In the genomic region with DNA sequence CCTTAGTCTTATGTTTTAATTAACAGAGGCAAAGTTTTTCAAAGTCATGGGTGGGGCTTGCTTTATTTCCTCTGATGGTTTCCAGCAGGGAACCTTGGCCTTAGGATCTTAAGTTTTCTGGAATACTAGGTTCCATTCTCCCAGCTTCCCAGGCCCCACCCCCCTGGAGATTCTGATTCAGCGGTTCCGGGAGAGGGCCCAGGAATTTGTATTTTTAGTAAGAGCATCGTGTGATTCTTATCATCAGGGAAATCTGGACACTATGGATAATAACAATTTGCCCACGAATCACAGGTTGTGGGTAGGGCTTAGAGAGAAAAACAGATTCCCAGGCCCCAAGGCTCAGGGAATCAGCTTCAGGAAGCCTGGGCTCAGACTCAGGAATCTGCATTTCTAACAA, we compare ENCODE assay signal across 32 cellular contexts.
A peak's percentile ranks its signal among the peaks of the same experiment; 100 is the strongest.
DNase-seq lines count a peak whose midpoint lies in the region; ATAC-seq, FAIRE-seq and TF ChIP-seq lines count a peak whose summit lies in the region.
"Had no signal": no experiment of that assay in that cellular context is flagged by ENCODE, and none has a peak within 500 bp of the region (broad histone marks: within the 10 kb centered on the region; RNA-seq: fewer than 3 reads in every experiment).

No MANE protein-coding gene starts in this region.

- no peak overlapping the region for H3K27ac ChIP-seq in HEK293 (ENCODE audit: extremely low read depth, low read depth, low read length)
- peak overlapping the region in 2 of 4 donors; percentile 28 to 40 for H3K27ac ChIP-seq in gastroesophageal sphincter
- H3K27ac ChIP-seq in rectal smooth muscle tissue (ENCODE audit: low read depth, low read length) = peak overlapping the region; percentile 11
- H3K27ac ChIP-seq: breast epithelium, PC-9 had no signal

- H3K27me3 ChIP-seq in gastroesophageal sphincter (no peaks in the 10 kb centered on the region), rectal smooth muscle tissue (ENCODE audit: control insufficient read depth, insufficient read depth, low read length) (no peaks in the 10 kb centered on the region)
- H3K27me3 ChIP-seq: BE2C, breast epithelium had no signal

- FAIRE-seq in HTR-8/SVneo (lab: Jason Lieb, UNC) = no peak
- FAIRE-seq: GM12878, GM19239, small intestine had no signal

- no peak for TF ChIP-seq POLR2A in gastroesophageal sphincter (IDR thresholded peaks at IDR 0.05)

- no peak overlapping the region for H3K4me3 ChIP-seq in AG10803 (ENCODE audit: low read length)
- no peak overlapping the region for H3K4me3 ChIP-seq in HEK293 (ENCODE audit: low read depth, low read length)
- no peak overlapping the region for H3K4me3 ChIP-seq in gastroesophageal sphincter
- H3K4me3 ChIP-seq in rectal smooth muscle tissue (ENCODE audit: low read length) = no peak overlapping the region
- H3K4me3 ChIP-seq: breast epithelium, GM12878, lung, PC-9 had no signal

- DNase-seq in AG10803 (ENCODE audit: low read depth) = peak; percentile 56
- DNase-seq in activated CD4-positive, alpha-beta memory T cell treated with anti-CD3 and anti-CD28 coated beads for 36 hours = no peak
- no peak for DNase-seq in HTR-8/SVneo (ENCODE audit: insufficient read length, low spot score)
- DNase-seq: activated CD8-positive, alpha-beta memory T cell treated with anti-CD3 and anti-CD28 coated beads for 24 hours; activated effector memory CD4-positive, alpha-beta T cell treated with Interleukin-2 at 50 U/mL for 16 hours; activated T-cell treated with anti-CD3 and anti-CD28 coated beads, Interleukin-2, amount 50 U/mL, for 1 hour; BE2C; CD8-positive, alpha-beta memory T cell; effector CD4-positive, alpha-beta T cell; glutamatergic neuron; Kasumi-1; natural killer cell; NCI-H1417; NCI-H2029; NCI-H524 treated with DMSO at 0.1 percent for 48 hours; NK-92 treated with Interleukin-12 subunit alpha and Interleukin-12 subunit beta, amount 100 ng/mL, for 24 hours; occipital lobe; PC-9; SHP77; small intestine; stimulated activated naive B cell treated with anti-CD40 and anti-IgM and Interleukin-4, amounts not matched to agents 10 μg/mL and 1 μg/mL and 100 μg/mL, for 72 hours; T-helper 2 cell had no signal

- CTCF ChIA-PET in HEK293 (lab: Yijun Ruan, JAX) = interaction anchor here (0.6 kb wide), 1 partner anchor 292 kb away, joined by 3 read pairs; the partner anchor contains the start of gene CFAP52
- CTCF ChIA-PET in activated CD4-positive, alpha-beta memory T cell treated with anti-CD3 and anti-CD28 coated beads for 36 hours (lab: Charles Lee) = no interaction called here

- H3K4me1 Mint-ChIP-seq in activated CD4-positive, alpha-beta memory T cell treated with anti-CD3 and anti-CD28 coated beads for 36 hours (ENCODE audit: low read depth) = peaks cover 19% of the 10 kb centered on the region

- no peaks in the 10 kb centered on the region for H3K9me3 ChIP-seq in HEK293 (ENCODE audit: control insufficient read depth, insufficient read depth, low read depth, low read length)
- no peaks in the 10 kb centered on the region for H3K9me3 ChIP-seq in gastroesophageal sphincter
- H3K9me3 ChIP-seq: BE2C, breast epithelium had no signal

- H3K9me3 Mint-ChIP-seq in activated CD4-positive, alpha-beta memory T cell treated with anti-CD3 and anti-CD28 coated beads for 36 hours = no peaks in the 10 kb centered on the region
- H3K9me3 Mint-ChIP-seq: activated naive CD4-positive, alpha-beta T cell treated with anti-CD3 and anti-CD28 coated beads, Interleukin-2, amount 50 U/mL, for 72 hours; CD8-positive, alpha-beta memory T cell; natural killer cell; stimulated activated naive B cell treated with anti-CD40 and anti-IgM and Interleukin-4, amounts not matched to agents 10 μg/mL and 1 μg/mL and 100 μg/mL, for 72 hours had no signal

- H3K27me3 Mint-ChIP-seq in activated CD4-positive, alpha-beta memory T cell treated with anti-CD3 and anti-CD28 coated beads for 36 hours = no peaks in the 10 kb centered on the region
- H3K27me3 Mint-ChIP-seq: CD8-positive, alpha-beta memory T cell; stimulated activated naive B cell treated with anti-CD40 and anti-IgM and Interleukin-4, amounts not matched to agents 10 μg/mL and 1 μg/mL and 100 μg/mL, for 72 hours had no signal

- WGBS in gastroesophageal sphincter (ENCODE audit: low coverage in 1 of 2), 2 donors = 20 to 36% methylated on average over 1 to 3 of the region's 4 CpGs

- POLR2A ChIA-PET in HEK293 (lab: Yijun Ruan, JAX) = no interaction called here
- POLR2A ChIA-PET in activated CD4-positive, alpha-beta memory T cell treated with anti-CD3 and anti-CD28 coated beads for 36 hours (lab: Charles Lee) = interaction anchor here (0.7 kb wide), 1 partner anchor 577 kb away, joined by 3 read pairs; no protein-coding TSS in a partner anchor

- H3K36me3 ChIP-seq in HEK293 (ENCODE audit: control insufficient read depth in 2 of 2, insufficient read depth in 1 of 2, low read length in 2 of 2) (no peaks in the 10 kb centered on the region), gastroesophageal sphincter (no peaks in the 10 kb centered on the region), rectal smooth muscle tissue (ENCODE audit: control insufficient read depth, insufficient read depth, low read length) (no peaks in the 10 kb centered on the region)
- H3K36me3 ChIP-seq: BE2C, breast epithelium had no signal

- H3K36me3 Mint-ChIP-seq in activated CD4-positive, alpha-beta memory T cell treated with anti-CD3 and anti-CD28 coated beads for 36 hours = peaks cover 4% of the 10 kb centered on the region
- H3K36me3 Mint-ChIP-seq: natural killer cell had no signal

- intact Hi-C loops in activated CD4-positive, alpha-beta memory T cell treated with anti-CD3 and anti-CD28 coated beads for 36 hours (cut with micrococcal nuclease) = no loop called here

- H3K4me3 Mint-ChIP-seq in activated CD4-positive, alpha-beta memory T cell treated with anti-CD3 and anti-CD28 coated beads for 36 hours = no peak overlapping the region
- H3K4me3 Mint-ChIP-seq: CD8-positive, alpha-beta memory T cell; natural killer cell; stimulated activated naive B cell treated with anti-CD40 and anti-IgM and Interleukin-4, amounts not matched to agents 10 μg/mL and 1 μg/mL and 100 μg/mL, for 72 hours had no signal

- TF ChIP-seq CTCF in AG10803 (conservative IDR thresholded peaks at IDR 0.05; ENCODE audit: low read length) = no peak
- TF ChIP-seq CTCF in HEK293 (tag by site-specific recombination; IDR thresholded peaks at IDR 0.05) = no peak
- TF ChIP-seq CTCF in gastroesophageal sphincter (IDR thresholded peaks at IDR 0.05) = no peak

- ATAC-seq in gastroesophageal sphincter (peak; percentile 72), GM19463 (IDR thresholded peaks at IDR 0.05; ENCODE audit: unreplicated experiment) (no peak), GM21360 (IDR thresholded peaks at IDR 0.05; ENCODE audit: unreplicated experiment) (no peak)
- ATAC-seq: activated naive CD4-positive, alpha-beta T cell treated with anti-CD3 and anti-CD28 coated beads, Interleukin-2, amount 50 U/mL, for 72 hours; GM12878; natural killer cell; stimulated activated naive B cell treated with anti-CD40 and anti-IgM and Interleukin-4, amounts not matched to agents 10 μg/mL and 1 μg/mL and 100 μg/mL, for 72 hours had no signal

- no peak overlapping the region for H3K27ac Mint-ChIP-seq in activated CD4-positive, alpha-beta memory T cell treated with anti-CD3 and anti-CD28 coated beads for 36 hours
- H3K27ac Mint-ChIP-seq: activated naive CD4-positive, alpha-beta T cell treated with anti-CD3 and anti-CD28 coated beads, Interleukin-2, amount 50 U/mL, for 72 hours; CD8-positive, alpha-beta memory T cell; natural killer cell; stimulated activated naive B cell treated with anti-CD40 and anti-IgM and Interleukin-4, amounts not matched to agents 10 μg/mL and 1 μg/mL and 100 μg/mL, for 72 hours had no signal

- TF ChIP-seq EP300 in gastroesophageal sphincter (IDR thresholded peaks at IDR 0.05) = no peak

- no peak overlapping the region for H3K9ac ChIP-seq in rectal smooth muscle tissue (ENCODE audit: low read length)

- H3K4me1 ChIP-seq in HEK293 (ENCODE audit: control insufficient read depth, insufficient read depth, low read length) (0 out of 2 replicates have a peak, but pooled peaks cover 2% of the 10 kb centered on the region), gastroesophageal sphincter (peaks cover 0 to 57% (median 9%) of the 10 kb centered on the region in 3 donors), rectal smooth muscle tissue (ENCODE audit: control insufficient read depth, insufficient read depth, low read length) (peaks cover 4% of the 10 kb centered on the region)
- H3K4me1 ChIP-seq: BE2C, breast epithelium had no signal

TF ChIP-seq in HEK293, 187 proteins besides CTCF, POLR2A, EP300 and RAD21:
- TF ChIP-seq ZBTB20 (tag by site-specific recombination; IDR thresholded peaks at IDR 0.05) (peak; percentile 71), TCF7L2 (IDR thresholded peaks at IDR 0.05; ENCODE audit: borderline replicate concordance, low read depth, low read length) (no peak), ZBTB10 (tag by site-specific recombination; IDR thresholded peaks at IDR 0.05) (no peak)
